Comparison of ENCODE assay signal across 8 cellular contexts in the genomic region with DNA sequence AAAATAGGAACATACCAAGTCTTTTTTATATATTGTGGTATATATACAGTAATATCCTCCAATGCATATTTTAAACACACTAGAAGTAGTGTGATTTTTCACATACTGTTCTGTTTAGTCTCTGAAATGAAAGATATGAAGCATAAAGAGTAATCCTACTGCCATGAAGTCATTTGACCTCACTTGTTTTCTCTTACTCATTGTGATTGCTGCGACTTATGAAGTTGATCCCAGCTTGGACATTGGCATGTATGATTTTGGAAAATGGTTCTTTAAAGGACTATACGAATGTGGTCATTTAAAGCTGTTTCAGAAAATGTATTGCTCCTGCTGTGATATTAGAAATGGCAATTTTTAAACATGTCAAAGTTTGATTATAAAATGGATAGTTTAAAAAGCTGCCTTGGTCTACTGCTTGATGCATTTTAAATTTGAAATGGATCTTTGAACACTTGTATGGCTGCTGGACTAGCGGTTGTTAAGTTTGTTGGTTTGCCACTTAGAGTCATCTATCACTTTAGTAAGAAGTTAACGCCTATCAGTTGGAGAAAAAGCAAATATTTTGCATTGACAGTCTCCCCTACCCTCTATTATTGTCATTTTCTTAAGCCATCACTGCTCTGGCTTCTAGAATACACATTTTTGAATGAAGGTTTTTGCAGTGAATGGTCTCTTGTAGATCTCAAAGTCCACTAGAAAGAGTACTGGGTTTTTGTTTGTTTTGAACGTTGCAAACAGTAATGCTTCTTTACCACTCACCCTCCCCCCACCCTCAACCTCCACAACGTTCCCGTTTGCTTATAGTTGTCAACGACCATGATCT. TPM values are rescaled to one million over a fixed set of nuclear protein-coding genes. Genes with fewer than 3 reads are reported as not detected.
DNase-seq lines count a peak whose midpoint lies in the region; ATAC-seq and TF ChIP-seq lines count a peak whose summit lies in the region.

No MANE protein-coding gene starts in this region.

- no peaks in the 10 kb centered on the region for H3K9me3 Mint-ChIP-seq in naive thymus-derived CD8-positive, alpha-beta T cell

- TF ChIP-seq CTCF in AG04450 (IDR thresholded peaks at IDR 0.05; ENCODE audit: low read depth, low read length), result no peak

- POLR2A ChIA-PET in AG04450 (lab: Yijun Ruan, JAX), result no interaction called here
- POLR2A ChIA-PET in naive thymus-derived CD8-positive, alpha-beta T cell (lab: Charles Lee), result interaction anchor here (1.0 to 2.3 kb wide), 2 partner anchors 56 kb away, joined by 7 to 36 read pairs; no protein-coding TSS in a partner anchor

- no peak overlapping the region for H3K27ac ChIP-seq in AG04450 (ENCODE audit: low read depth, low read length)
- peak overlapping the region; percentile 84 for H3K27ac ChIP-seq in cingulate gyrus (ENCODE audit: low read depth, low read length)

- peak overlapping the region; percentile 53; the same call in 1 of the 2 replicates for H3K4me3 ChIP-seq in AG04450 (ENCODE audit: low read depth, low read length)

- H3K27me3 ChIP-seq in AG04450 (ENCODE audit: control insufficient read depth, insufficient read depth, low read length), result no peaks in the 10 kb centered on the region

- H3K4me3 Mint-ChIP-seq in naive thymus-derived CD8-positive, alpha-beta T cell, result peak overlapping the region; percentile 73 to 91 (median 84)

- no peaks in the 10 kb centered on the region for H3K27me3 Mint-ChIP-seq in naive thymus-derived CD8-positive, alpha-beta T cell

- CTCF ChIA-PET in AG04450 (lab: Charles Lee), result interaction anchor here (1.9 kb wide), 1 partner anchor 32 kb away, joined by 5 read pairs; no protein-coding TSS in a partner anchor

- no peak for DNase-seq in AG04450 (ENCODE audit: low read depth, low spot score)
- peak; percentile 26 for DNase-seq in HuH-7 (ENCODE audit: low spot score)
- no peak for DNase-seq in naive thymus-derived CD8-positive, alpha-beta T cell
- no peak for DNase-seq in NCI-H82 (lab: John Stamatoyannopoulos, UW)
- DNase-seq in hippocampal formation (lab: John Stamatoyannopoulos, UW), result no peak

- ATAC-seq in naive thymus-derived CD8-positive, alpha-beta T cell, result no peak
- ATAC-seq in GM21515 (IDR thresholded peaks at IDR 0.05; ENCODE audit: unreplicated experiment) (no peak), GM19397 (IDR thresholded peaks at IDR 0.05; ENCODE audit: unreplicated experiment) (no peak)

- H3K4me1 Mint-ChIP-seq in naive thymus-derived CD8-positive, alpha-beta T cell, result peaks cover 30 to 65% (median 49%) of the 10 kb centered on the region in 4 donors

- peak overlapping the region; percentile 26 to 95 (median 92) for H3K27ac Mint-ChIP-seq in naive thymus-derived CD8-positive, alpha-beta T cell

- peaks cover 0 to 19% (median 2%) of the 10 kb centered on the region in 3 donors for H3K36me3 Mint-ChIP-seq in naive thymus-derived CD8-positive, alpha-beta T cell

- H3K9me3 ChIP-seq in AG04450 (ENCODE audit: control insufficient read depth, insufficient read depth, low read length), result no peaks in the 10 kb centered on the region

RNA-seq across cellular contexts. Expression of a gene that starts 0.9 kb away (rescaled TPM):
- 11.9 and 13.8 TPM in 2 replicates for polyA plus RNA-seq in AG04450 (2011; rRNA removed)
- 12.4 and 19.2 TPM in 2 replicates for polyA minus RNA-seq in AG04450 (2011; rRNA and poly(A)+ RNA removed)
- total RNA-seq in naive thymus-derived CD8-positive, alpha-beta T cell, result 10 to 100 TPM; 51.1 to 51.7 TPM
- 10 to 100 TPM; 55.7 to 73.5 (median 60.8) TPM for polyA plus RNA-seq in naive thymus-derived CD8-positive, alpha-beta T cell
